20 cellular contexts compared by ENCODE assay signal in genomic region chr6:47729457-47729856, GRCh38. TPM values are rescaled to one million over a fixed set of nuclear protein-coding genes. Genes with fewer than 3 reads are reported as not detected.
DNase-seq lines count a peak whose midpoint lies in the region; ATAC-seq and TF ChIP-seq lines count a peak whose summit lies in the region.
"Had no signal": no experiment of that assay in that cellular context is flagged by ENCODE, and none has a peak within 500 bp of the region (broad histone marks: within the 10 kb centered on the region; RNA-seq: fewer than 3 reads in every experiment).

No MANE protein-coding gene starts in this region.

- no peaks in the 10 kb centered on the region for H3K36me3 Mint-ChIP-seq in T-helper 17 cell (ENCODE audit: low read depth)

- DNase-seq in left cardiac atrium = no peak
- DNase-seq in cardiac septum (ENCODE audit: low spot score) = no peak
- DNase-seq in T-helper 17 cell = no peak
- DNase-seq in islet precursor cell = peak; percentile 57
- DNase-seq in upper lobe of right lung = no peak
- no peak for DNase-seq in right lobe of liver
- DNase-seq in GF-D8 (lab: John Stamatoyannopoulos, UW) = no peak
- no peak for DNase-seq in NOMO-1 treated with DMSO at 0.1 percent for 48 hours (lab: John Stamatoyannopoulos, UW; ENCODE audit: unreplicated experiment)
- DNase-seq: DMS 273 treated with DMSO at 0.1 percent for 48 hours; DND-41; Kasumi-1; NCI-H1105; NCI-H2081 treated with DMSO at 0.1 percent for 48 hours; NCI-H510A; NCI-H748 treated with DMSO at 0.1 percent for 48 hours; NK-92 treated with Interleukin-12 subunit alpha and Interleukin-12 subunit beta, amount 100 ng/mL, for 24 hours had no signal

- H3K27ac ChIP-seq in upper lobe of right lung (no peak overlapping the region), right lobe of liver (no peak overlapping the region)
- H3K27ac ChIP-seq: SJSA1 had no signal

- no CpG with 5 or more reads among the region's 1 CpG for WGBS in right lobe of liver (ENCODE audit: insufficient coverage, low coverage, low lambda C conversion rate, missing lambda C conversion rate)

- H3K27me3 Mint-ChIP-seq in T-helper 17 cell = peaks cover 12% of the 10 kb centered on the region

- H3K4me3 ChIP-seq in upper lobe of right lung (no peak overlapping the region), right lobe of liver (no peak overlapping the region)
- H3K4me3 ChIP-seq: SJSA1 had no signal

- H3K9me3 ChIP-seq in T-helper 17 cell (ENCODE audit: control insufficient read depth, low read length, poor library complexity, severe bottlenecking) (no peaks in the 10 kb centered on the region), upper lobe of right lung (no peaks in the 10 kb centered on the region), right lobe of liver (no peaks in the 10 kb centered on the region)
- H3K9me3 ChIP-seq: SJSA1 had no signal

- TF ChIP-seq CTCF in upper lobe of right lung (IDR thresholded peaks at IDR 0.05) (no peak), right lobe of liver (IDR thresholded peaks at IDR 0.05) (no peak)

- H3K27me3 ChIP-seq in upper lobe of right lung (no peaks in the 10 kb centered on the region), right lobe of liver (no peaks in the 10 kb centered on the region)
- H3K27me3 ChIP-seq: SJSA1 had no signal

- H3K4me1 ChIP-seq in upper lobe of right lung (no peaks in the 10 kb centered on the region), right lobe of liver (no peaks in the 10 kb centered on the region)
- H3K4me1 ChIP-seq: SJSA1 had no signal

- H3K36me3 ChIP-seq in upper lobe of right lung (no peaks in the 10 kb centered on the region), right lobe of liver (no peaks in the 10 kb centered on the region)
- H3K36me3 ChIP-seq: SJSA1 had no signal

- ATAC-seq in left cardiac atrium (peak; percentile 47 to 77), T-helper 17 cell (no peak), upper lobe of right lung (peak; percentile 30), right lobe of liver (no peak)

- intact Hi-C loops in left cardiac atrium (cut with DNase I) (no loop called here), cardiac septum (cut with DNase I) (no loop called here), upper lobe of right lung (cut with DNase I) (no loop called here), right lobe of liver (cut with DNase I) (no loop called here)

- H3K4me1 Mint-ChIP-seq in T-helper 17 cell = peaks cover 2% of the 10 kb centered on the region

- no peak overlapping the region for H3K27ac Mint-ChIP-seq in T-helper 17 cell

- peak overlapping the region; percentile 13 for H3K4me3 Mint-ChIP-seq in T-helper 17 cell

- TF ChIP-seq POLR2A in right lobe of liver (IDR thresholded peaks at IDR 0.05) = no peak

RNA-seq across cellular contexts. Expression of gene ADGRF4, which starts 31.1 kb away (rescaled TPM):
- under 1 TPM; 0.06 to 0.26 TPM for total RNA-seq in left cardiac atrium
- total RNA-seq in cardiac septum = not detected
- total RNA-seq in T-helper 17 cell = not detected
- not detected for total RNA-seq in upper lobe of right lung
- total RNA-seq in right lobe of liver = not detected
- total RNA-seq: G401, OCI-LY7, SJSA1 had no signal

RNA-seq across cellular contexts. Expression of gene OPN5, which starts 52.4 kb away (rescaled TPM):
- total RNA-seq in left cardiac atrium (not detected), cardiac septum (not detected), T-helper 17 cell (not detected), upper lobe of right lung (not detected), right lobe of liver (not detected)
- total RNA-seq: G401, OCI-LY7, RPMI7951, SJSA1 had no signal

Comparison
In these comparisons a context has a peak if more than half of its experiments do, and no peak if none do; other contexts are left out.
1. ATAC-seq: peak in left cardiac atrium (2 of 2) and upper lobe of right lung (single experiment); none in T-helper 17 cell (single experiment) and right lobe of liver (0 of 4).